In genomic region chr17:80938556-80938955, GRCh38 we compare ENCODE assay signal across 12 cellular contexts. TPM values are rescaled to one million over a fixed set of nuclear protein-coding genes. Genes with fewer than 3 reads are reported as not detected.
DNase-seq lines count a peak whose midpoint lies in the region; ATAC-seq and TF ChIP-seq lines count a peak whose summit lies in the region.
"Had no signal": no experiment of that assay in that cellular context is flagged by ENCODE, and none has a peak within 500 bp of the region (broad histone marks: within the 10 kb centered on the region; RNA-seq: fewer than 3 reads in every experiment).

No MANE protein-coding gene starts in this region.

- H3K27ac Mint-ChIP-seq in activated CD8-positive, alpha-beta T cell treated with anti-CD3 and anti-CD28 coated beads, Interleukin-2, amount 10 ng/mL, durations not matched to agents 7 days and 5 days: peak overlapping the region; percentile 84
- H3K27ac Mint-ChIP-seq in memory B cell: peak overlapping the region; percentile 22
- no peak overlapping the region for H3K27ac Mint-ChIP-seq in glutamatergic neuron (ENCODE audit: unreplicated experiment)

- H3K9ac ChIP-seq in BLaER1 (no peak overlapping the region), Loucy (ENCODE audit: low read depth, low read length, poor library complexity, severe bottlenecking) (no peak overlapping the region)
- H3K9ac ChIP-seq: KMS-11, parathyroid adenoma had no signal

- H3K27me3 ChIP-seq in BLaER1 (peaks cover 72% of the 10 kb centered on the region), Loucy (ENCODE audit: insufficient read depth, low read length, poor library complexity, severe bottlenecking) (no peaks in the 10 kb centered on the region), PC-9 (ENCODE audit: insufficient read depth, low read depth) (no peaks in the 10 kb centered on the region)

- H3K36me3 Mint-ChIP-seq in activated CD8-positive, alpha-beta T cell treated with anti-CD3 and anti-CD28 coated beads, Interleukin-2, amount 10 ng/mL, durations not matched to agents 7 days and 5 days (ENCODE audit: low read depth): peaks cover 18% of the 10 kb centered on the region
- no peaks in the 10 kb centered on the region for H3K36me3 Mint-ChIP-seq in memory B cell
- H3K36me3 Mint-ChIP-seq in glutamatergic neuron (ENCODE audit: unreplicated experiment): no peaks in the 10 kb centered on the region

- no peak overlapping the region for H3K27ac ChIP-seq in BLaER1
- H3K27ac ChIP-seq in PC-9: no peak overlapping the region
- H3K27ac ChIP-seq: KMS-11, parathyroid adenoma had no signal

- H3K4me3 ChIP-seq in BLaER1: no peak overlapping the region
- peak overlapping the region; percentile 29 for H3K4me3 ChIP-seq in Loucy (ENCODE audit: low read length, poor library complexity, severe bottlenecking)
- H3K4me3 ChIP-seq in PC-9: no peak overlapping the region

- H3K4me1 ChIP-seq in BLaER1 (peaks cover 79% of the 10 kb centered on the region), Loucy (ENCODE audit: insufficient read depth, low read length, poor library complexity, severe bottlenecking) (peaks cover 16% of the 10 kb centered on the region), PC-9 (replicated peaks; ENCODE audit: insufficient read depth) (no peaks in the 10 kb centered on the region)
- H3K4me1 ChIP-seq: parathyroid adenoma had no signal

- H3K79me2 ChIP-seq in Loucy (ENCODE audit: insufficient read depth, low read length) (no peaks in the 10 kb centered on the region), PC-9 (ENCODE audit: low read depth) (no peaks in the 10 kb centered on the region)
- H3K79me2 ChIP-seq: parathyroid adenoma had no signal

- H3K4me1 Mint-ChIP-seq in activated CD8-positive, alpha-beta T cell treated with anti-CD3 and anti-CD28 coated beads, Interleukin-2, amount 10 ng/mL, durations not matched to agents 7 days and 5 days (ENCODE audit: low read depth): peaks cover 31% of the 10 kb centered on the region
- H3K4me1 Mint-ChIP-seq in memory B cell: peaks cover 7% of the 10 kb centered on the region
- H3K4me1 Mint-ChIP-seq in glutamatergic neuron (ENCODE audit: low read depth, unreplicated experiment): peaks cover 2% of the 10 kb centered on the region

- DNase-seq in activated CD8-positive, alpha-beta T cell treated with anti-CD3 and anti-CD28 coated beads, Interleukin-2, amount 10 ng/mL, durations not matched to agents 7 days and 5 days: peak; percentile 84
- DNase-seq in memory B cell (ENCODE audit: low spot score in 2 of 2): no peak
- no peak for DNase-seq in HPDE6-E6E7 (ENCODE audit: extremely low spot score)
- no peak for DNase-seq in PC-9
- no peak for DNase-seq in glutamatergic neuron
- DNase-seq: erythroblast, NCI-H510A had no signal

- POLR2A ChIA-PET in activated CD8-positive, alpha-beta T cell treated with anti-CD3 and anti-CD28 coated beads, Interleukin-2, amount 10 ng/mL, durations not matched to agents 7 days and 5 days (lab: Charles Lee): interaction anchor here (1.1 kb wide), 1 partner anchor 484 kb away, joined by 4 read pairs; no protein-coding TSS in a partner anchor
- POLR2A ChIA-PET in PC-9 (lab: Charles Lee; ENCODE audit: unreplicated experiment): interaction anchor here (0.6 kb wide), 1 partner anchor 440 kb away, joined by 3 read pairs; no protein-coding TSS in a partner anchor

- H3K9me2 ChIP-seq in Loucy (replicated peaks; ENCODE audit: low read depth, low read length) (no peaks in the 10 kb centered on the region), PC-9 (ENCODE audit: insufficient read depth) (no peaks in the 10 kb centered on the region)

- H2AFZ ChIP-seq in Loucy (ENCODE audit: low read length) (no peak overlapping the region), PC-9 (no peak overlapping the region)
- H2AFZ ChIP-seq: parathyroid adenoma had no signal

- TF ChIP-seq CTCF in Loucy (conservative IDR thresholded peaks at IDR 0.05; ENCODE audit: low read length): no peak
- TF ChIP-seq CTCF in PC-9 (conservative IDR thresholded peaks at IDR 0.05): no peak
- TF ChIP-seq CTCF in glutamatergic neuron (IDR thresholded peaks at IDR 0.05; ENCODE audit: partially characterized antibody, unreplicated experiment): no peak

- H3K9me3 ChIP-seq in BLaER1 (no peaks in the 10 kb centered on the region), Loucy (ENCODE audit: insufficient read depth, low read depth, low read length) (no peaks in the 10 kb centered on the region), PC-9 (ENCODE audit: insufficient read depth, low read depth) (no peaks in the 10 kb centered on the region)

- CTCF ChIA-PET in activated CD8-positive, alpha-beta T cell treated with anti-CD3 and anti-CD28 coated beads, Interleukin-2, amount 10 ng/mL, durations not matched to agents 7 days and 5 days (lab: Charles Lee): interaction anchor here (0.9 to 2.3 kb wide), 7 partner anchors 21 to 512 kb away, joined by 3 to 7 read pairs (median 3); no protein-coding TSS in a partner anchor
- CTCF ChIA-PET in PC-9 (lab: Charles Lee): no interaction called here

- H3F3A ChIP-seq in Loucy (ENCODE audit: low read depth) (0 out of 2 replicates have a peak, but pooled peaks cover 4% of the 10 kb centered on the region), PC-9 (ENCODE audit: insufficient read depth, low read depth) (no peaks in the 10 kb centered on the region)

- H3K27me3 Mint-ChIP-seq in activated CD8-positive, alpha-beta T cell treated with anti-CD3 and anti-CD28 coated beads, Interleukin-2, amount 10 ng/mL, durations not matched to agents 7 days and 5 days (ENCODE audit: low read depth): no peaks in the 10 kb centered on the region
- no peaks in the 10 kb centered on the region for H3K27me3 Mint-ChIP-seq in memory B cell
- peaks cover 2% of the 10 kb centered on the region for H3K27me3 Mint-ChIP-seq in glutamatergic neuron (ENCODE audit: unreplicated experiment)

- H3K36me3 ChIP-seq in BLaER1: no peaks in the 10 kb centered on the region
- H3K36me3 ChIP-seq in Loucy (ENCODE audit: insufficient read depth, low read length): no peaks in the 10 kb centered on the region; the same call in 1 of the 2 replicates
- no peaks in the 10 kb centered on the region for H3K36me3 ChIP-seq in PC-9 (ENCODE audit: low read depth)

- intact Hi-C loops in PC-9 (cut with micrococcal nuclease; ENCODE audit: unreplicated experiment): no loop called here

- H4K20me1 ChIP-seq in BLaER1 (peaks cover 86% of the 10 kb centered on the region), Loucy (ENCODE audit: insufficient read depth, low read length, poor library complexity, severe bottlenecking) (no peaks in the 10 kb centered on the region), PC-9 (ENCODE audit: insufficient read depth) (no peaks in the 10 kb centered on the region)

- H3K4me3 Mint-ChIP-seq in activated CD8-positive, alpha-beta T cell treated with anti-CD3 and anti-CD28 coated beads, Interleukin-2, amount 10 ng/mL, durations not matched to agents 7 days and 5 days: peak overlapping the region; percentile 51
- H3K4me3 Mint-ChIP-seq in memory B cell (no peak overlapping the region), glutamatergic neuron (ENCODE audit: unreplicated experiment) (no peak overlapping the region)

- no TSS peak for BruUV-seq in PC-9 (replicated peaks; lab: Mats Ljungman, UMichigan)

- no peaks in the 10 kb centered on the region for H3K9me3 Mint-ChIP-seq in activated CD8-positive, alpha-beta T cell treated with anti-CD3 and anti-CD28 coated beads, Interleukin-2, amount 10 ng/mL, durations not matched to agents 7 days and 5 days (ENCODE audit: insufficient read depth)
- no peaks in the 10 kb centered on the region for H3K9me3 Mint-ChIP-seq in memory B cell
- peaks cover 1% of the 10 kb centered on the region for H3K9me3 Mint-ChIP-seq in glutamatergic neuron (ENCODE audit: unreplicated experiment)

- peak; percentile 84 for ATAC-seq in activated CD8-positive, alpha-beta T cell treated with anti-CD3 and anti-CD28 coated beads, Interleukin-2, amount 10 ng/mL, durations not matched to agents 7 days and 5 days
- ATAC-seq in memory B cell (ENCODE audit: low read depth) (no peak), GM21717 (IDR thresholded peaks at IDR 0.05; ENCODE audit: unreplicated experiment) (no peak)

- H3K4me2 ChIP-seq in BLaER1 (peak overlapping the region; percentile 91), Loucy (ENCODE audit: low read depth, low read length, poor library complexity, severe bottlenecking) (peak overlapping the region; percentile 59), PC-9 (no peak overlapping the region)
- H3K4me2 ChIP-seq: KMS-11 had no signal

RNA-seq across cellular contexts. Expression of gene CHMP6, which starts 53.1 kb away (rescaled TPM):
- 10 to 100 TPM; 32.4 to 35.5 TPM for total RNA-seq in activated CD8-positive, alpha-beta T cell treated with anti-CD3 and anti-CD28 coated beads, Interleukin-2, amount 10 ng/mL, durations not matched to agents 7 days and 5 days
- total RNA-seq in PC-9 (2021) (17.4 and 18.1 TPM in 2 replicates), glutamatergic neuron (ENCODE audit: unreplicated experiment) (24.3 TPM)
